In genomic region chr3:71504250-71505036, GRCh38 we compare ENCODE assay signal across 8 cellular contexts.
DNase-seq lines count a peak whose midpoint lies in the region; ATAC-seq and TF ChIP-seq lines count a peak whose summit lies in the region.

No MANE protein-coding gene starts in this region.

- H3K36me3 Mint-ChIP-seq in Calu3 (ENCODE audit: insufficient read depth, unreplicated experiment), result no peaks in the 10 kb centered on the region
- H3K36me3 Mint-ChIP-seq in chondrocyte (ENCODE audit: low read depth), result peaks cover 12% of the 10 kb centered on the region

- H3K27ac Mint-ChIP-seq in Calu3 (ENCODE audit: unreplicated experiment) (peak overlapping the region; percentile 85), chondrocyte (ENCODE audit: unreplicated experiment) (peak overlapping the region; percentile 98)

- H3K4me1 ChIP-seq in trophoblast cell (ENCODE audit: control insufficient read depth in 1 of 2, insufficient read depth in 2 of 2, low read length in 2 of 2), result peaks cover 11 to 13% of the 10 kb centered on the region in 2 experiments

- H4K91ac ChIP-seq in trophoblast cell (ENCODE audit: low read depth, low read length), result peak overlapping the region; percentile 85

- CTCF ChIA-PET in Calu3 (lab: Charles Lee), result no interaction called here
- CTCF ChIA-PET in RWPE1 (lab: Yijun Ruan, JAX), result interaction anchor here (0.5 kb wide), 1 partner anchor 498 kb away, joined by 5 read pairs; no protein-coding TSS in a partner anchor

- no peak overlapping the region for H2BK5ac ChIP-seq in trophoblast cell (ENCODE audit: low read depth, low read length, poor library complexity)

- H3K36me3 ChIP-seq in trophoblast cell (ENCODE audit: control insufficient read depth in 1 of 2, insufficient read depth in 2 of 2, low read length in 2 of 2), result no peaks in the 10 kb centered on the region

- no peak overlapping the region for H3K4me3 ChIP-seq in trophoblast cell (ENCODE audit: low read depth, low read length)

- no peak overlapping the region for H4K12ac ChIP-seq in trophoblast cell (ENCODE audit: low read depth, low read length)

- TF ChIP-seq CTCF in Calu3 (IDR thresholded peaks at IDR 0.05; ENCODE audit: unreplicated experiment) (no peak), RWPE1 (conservative IDR thresholded peaks at IDR 0.05; ENCODE audit: low read depth) (no peak), chondrocyte (IDR thresholded peaks at IDR 0.05) (peak; percentile 16)

- H3K27me3 ChIP-seq in trophoblast cell (ENCODE audit: insufficient read depth, low read length), result no peaks in the 10 kb centered on the region

- H3K27me3 Mint-ChIP-seq in Calu3 (ENCODE audit: unreplicated experiment) (no peaks in the 10 kb centered on the region), chondrocyte (ENCODE audit: low read depth) (no peaks in the 10 kb centered on the region)

- H2AFZ ChIP-seq in trophoblast cell (ENCODE audit: insufficient read depth, low read length, poor library complexity), result no peak overlapping the region

- no peaks in the 10 kb centered on the region for H3K9me3 ChIP-seq in trophoblast cell (ENCODE audit: insufficient read depth, low read depth, low read length)

- DNase-seq in Calu3 (peak; percentile 19), RWPE1 (ENCODE audit: low spot score) (peak; percentile 83), chondrocyte (ENCODE audit: low spot score) (no peak), trophoblast cell (peak; percentile 78 to 82), DMS153 (lab: John Stamatoyannopoulos, UW) (no peak), cerebellum (ENCODE audit: low spot score) (no peak)

- H3K14ac ChIP-seq in trophoblast cell (ENCODE audit: low read length), result no peak overlapping the region

- H3K4me1 Mint-ChIP-seq in Calu3 (ENCODE audit: low read depth, unreplicated experiment) (peaks cover 15% of the 10 kb centered on the region), chondrocyte (ENCODE audit: low read depth) (peaks cover 60% of the 10 kb centered on the region)

- H2BK12ac ChIP-seq in trophoblast cell (ENCODE audit: low read length), result no peak overlapping the region

- no peaks in the 10 kb centered on the region for H3K79me2 ChIP-seq in trophoblast cell (ENCODE audit: control insufficient read depth, insufficient read depth, low read length, poor library complexity)

- peak overlapping the region; percentile 4 for H3K4me2 ChIP-seq in trophoblast cell (ENCODE audit: low read length)

- H3K27ac ChIP-seq in RWPE1 (peak overlapping the region; percentile 86), trophoblast cell (ENCODE audit: low read depth, low read length) (peak overlapping the region; percentile 57)

- no peak overlapping the region for H3K4ac ChIP-seq in trophoblast cell (ENCODE audit: low read depth, low read length)

- ATAC-seq in HG02571 (IDR thresholded peaks at IDR 0.05; ENCODE audit: unreplicated experiment), result no peak
- ATAC-seq in GM18909 (IDR thresholded peaks at IDR 0.05; ENCODE audit: poor library complexity, unreplicated experiment), result no peak

- H4K8ac ChIP-seq in trophoblast cell (ENCODE audit: low read depth, low read length), result no peak overlapping the region

- WGBS in trophoblast cell (ENCODE audit: extremely low coverage, insufficient coverage, insufficient read length), result no CpG with 5 or more reads among the region's 15 CpGs

- H3K4me3 Mint-ChIP-seq in Calu3 (ENCODE audit: low read depth, unreplicated experiment) (no peak overlapping the region), chondrocyte (ENCODE audit: unreplicated experiment) (peak overlapping the region; percentile 43)

- peaks cover 16% of the 10 kb centered on the region for H3K79me1 ChIP-seq in trophoblast cell (ENCODE audit: low read length)

- POLR2A ChIA-PET in RWPE1 (lab: Yijun Ruan, JAX; ENCODE audit: low non-redundant PET), result no interaction called here

- no peak overlapping the region for H3K18ac ChIP-seq in trophoblast cell (ENCODE audit: low read length)

- no peak overlapping the region for H2AK5ac ChIP-seq in trophoblast cell (ENCODE audit: low read length)

- no TSS peak for BruUV-seq in Calu3 (replicated peaks; lab: Mats Ljungman, UMichigan)

- intact Hi-C loops in Calu3 (cut with micrococcal nuclease; ENCODE audit: unreplicated experiment), result no loop called here

- no peak overlapping the region for H3K9ac ChIP-seq in trophoblast cell (ENCODE audit: low read length)

- H2BK120ac ChIP-seq in trophoblast cell (ENCODE audit: insufficient read depth, low read length, poor library complexity), result peak overlapping the region; percentile 88

- H3K9me3 Mint-ChIP-seq in Calu3 (ENCODE audit: low read depth, unreplicated experiment) (no peaks in the 10 kb centered on the region), chondrocyte (ENCODE audit: low read depth) (no peaks in the 10 kb centered on the region)

- no peak overlapping the region for H3K23ac ChIP-seq in trophoblast cell (ENCODE audit: low read length)

Comparison
In these comparisons a context has a peak if more than half of its experiments do, and no peak if none do; other contexts are left out.
1. DNase-seq: peak in Calu3 (single experiment), RWPE1 (single experiment) and trophoblast cell (2 of 2); none in chondrocyte (single experiment), DMS153 (single experiment) and cerebellum (single experiment).